In the genomic region with DNA sequence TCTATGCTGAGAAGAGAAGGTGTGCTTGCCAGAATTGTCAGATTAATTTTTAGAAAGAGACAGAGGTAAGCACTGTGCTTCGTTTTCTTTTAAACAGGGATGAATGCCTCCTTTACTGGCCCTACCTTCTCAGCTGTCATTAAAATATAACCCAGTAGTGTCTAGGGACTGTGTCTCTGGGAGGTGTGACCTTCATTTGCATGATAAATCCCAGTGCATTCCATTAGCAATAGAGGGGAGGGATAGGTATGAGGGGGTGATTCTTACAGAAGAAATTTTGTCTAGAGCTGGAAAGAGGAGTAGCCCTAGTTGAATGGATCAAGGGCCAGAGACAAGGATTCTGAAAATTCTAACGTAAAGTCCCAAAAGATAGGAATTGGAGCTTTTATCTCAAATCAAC, we compare ENCODE assay signal across 24 cellular contexts.
"Had no signal": no experiment of that assay in that cellular context is flagged by ENCODE, and none has a peak within 500 bp of the region (broad histone marks: within the 10 kb centered on the region; RNA-seq: fewer than 3 reads in every experiment).

No MANE protein-coding gene starts in this region.

- H3K4me1 ChIP-seq: body of pancreas had no signal

- H3K27me3 ChIP-seq: body of pancreas, spleen, tibial artery had no signal

- H3K9me3 ChIP-seq: body of pancreas, mucosa of descending colon, spleen, tibial artery had no signal

- H3K27ac Mint-ChIP-seq: activated CD4-positive, alpha-beta T cell treated with anti-CD3 and anti-CD28 coated beads, Interleukin-2, amount 10 ng/mL, durations not matched to agents 24 days and 14 days; activated CD8-positive, alpha-beta T cell treated with anti-CD3 and anti-CD28 coated beads, Interleukin-2, amount 10 ng/mL, durations not matched to agents 7 days and 5 days; activated naive CD8-positive, alpha-beta T cell treated with anti-CD3 and anti-CD28 coated beads, Interleukin-2, amount 10 ng/mL, durations not matched to agents 7 days and 5 days; activated T-cell treated with anti-CD3 and anti-CD28 coated beads, Interleukin-2, amount 50 U/mL, for 24 hours; activated T-helper 2 cell treated with anti-CD3 and anti-CD28 coated beads, Interferon-gamma antibody, Interleukin-2, Interleukin-4, amounts not matched to agents 10 μg/mL and 5 μg/mL and 100 μg/mL, durations not matched to agents 14 hours and 24 hours and 36 hours; immature natural killer cell; naive B cell; T-cell had no signal

- H3K4me3 ChIP-seq: body of pancreas, mucosa of descending colon, spleen, tibial artery had no signal

- H3K4me3 Mint-ChIP-seq: activated CD4-positive, alpha-beta T cell treated with anti-CD3 and anti-CD28 coated beads, Interleukin-2, amount 10 ng/mL, durations not matched to agents 24 days and 14 days; activated CD8-positive, alpha-beta T cell treated with anti-CD3 and anti-CD28 coated beads, Interleukin-2, amount 10 ng/mL, durations not matched to agents 7 days and 5 days; activated naive CD8-positive, alpha-beta T cell treated with anti-CD3 and anti-CD28 coated beads, Interleukin-2, amount 10 ng/mL, durations not matched to agents 7 days and 5 days; activated T-cell treated with anti-CD3 and anti-CD28 coated beads, Interleukin-2, amount 50 U/mL, for 24 hours; immature natural killer cell; T-cell had no signal

- H3K36me3 ChIP-seq: spleen, tibial artery had no signal

- H3K27ac ChIP-seq: body of pancreas, parathyroid adenoma, spleen, tibial artery had no signal

- ATAC-seq: activated CD8-positive, alpha-beta T cell treated with anti-CD3 and anti-CD28 coated beads, Interleukin-2, amount 10 ng/mL, durations not matched to agents 7 days and 5 days; body of pancreas; left ventricle myocardium superior; mucosa of descending colon; T-cell had no signal

- H3K27me3 Mint-ChIP-seq: activated CD4-positive, alpha-beta T cell treated with anti-CD3 and anti-CD28 coated beads, Interleukin-2, amount 10 ng/mL, durations not matched to agents 24 days and 14 days; activated T-cell treated with anti-CD3 and anti-CD28 coated beads, Interleukin-2, amount 50 U/mL, for 24 hours; naive B cell had no signal

- DNase-seq: activated CD4-positive, alpha-beta T cell treated with anti-CD3 and anti-CD28 coated beads, Interleukin-2, amount 10 ng/mL, durations not matched to agents 24 days and 14 days; activated CD4-positive, CD25-positive, alpha-beta regulatory T cell; activated CD8-positive, alpha-beta T cell treated with anti-CD3 and anti-CD28 coated beads, Interleukin-2, amount 10 ng/mL, durations not matched to agents 7 days and 5 days; activated naive CD4-positive, alpha-beta T cell treated with Interleukin-2 at 50 U/mL for 16 hours; activated naive CD8-positive, alpha-beta T cell treated with anti-CD3 and anti-CD28 coated beads, Interleukin-2, amount 10 ng/mL, durations not matched to agents 7 days and 5 days; activated T-cell treated with anti-CD3 and anti-CD28 coated beads, Interleukin-2, amount 50 U/mL, for 24 hours; amygdala; body of pancreas; dermis blood vessel endothelial cell; effector memory CD4-positive, alpha-beta T cell; hippocampal formation; immature natural killer cell; kidney glomerular epithelial cell; left ventricle myocardium superior; mucosa of descending colon; naive B cell; spleen; stimulated activated CD4-positive, alpha-beta T cell treated with anti-CD3 and anti-CD28 coated beads, Interleukin-1b, Interleukin-23, amount 100 ng/mL, for 48 hours; stimulated activated CD8-positive, alpha-beta memory T cell treated with anti-CD3 and anti-CD28 coated beads, Interleukin-4, amount 100 ng/mL, for 48 hours; stimulated activated naive CD4-positive, alpha-beta T cell; T-cell; tibial artery had no signal

- H3K9me3 Mint-ChIP-seq: activated CD4-positive, alpha-beta T cell treated with anti-CD3 and anti-CD28 coated beads, Interleukin-2, amount 10 ng/mL, durations not matched to agents 24 days and 14 days; activated naive CD8-positive, alpha-beta T cell treated with anti-CD3 and anti-CD28 coated beads, Interleukin-2, amount 10 ng/mL, durations not matched to agents 7 days and 5 days; activated T-helper 2 cell treated with anti-CD3 and anti-CD28 coated beads, Interferon-gamma antibody, Interleukin-2, Interleukin-4, amounts not matched to agents 10 μg/mL and 5 μg/mL and 100 μg/mL, durations not matched to agents 14 hours and 24 hours and 36 hours; immature natural killer cell had no signal

- H3K4me1 Mint-ChIP-seq: activated CD4-positive, alpha-beta T cell treated with anti-CD3 and anti-CD28 coated beads, Interleukin-2, amount 10 ng/mL, durations not matched to agents 24 days and 14 days; activated naive CD8-positive, alpha-beta T cell treated with anti-CD3 and anti-CD28 coated beads, Interleukin-2, amount 10 ng/mL, durations not matched to agents 7 days and 5 days; naive B cell; T-cell had no signal

- H3K36me3 Mint-ChIP-seq: activated naive CD8-positive, alpha-beta T cell treated with anti-CD3 and anti-CD28 coated beads, Interleukin-2, amount 10 ng/mL, durations not matched to agents 7 days and 5 days; immature natural killer cell; naive B cell; T-cell had no signal

- H3K9ac ChIP-seq: parathyroid adenoma had no signal
